In genomic region chr2:182915369-182916326, GRCh38 we compare ENCODE assay signal across 11 cellular contexts. TPM values are rescaled to one million over a fixed set of nuclear protein-coding genes. Genes with fewer than 3 reads are reported as not detected.
DNase-seq lines count a peak whose midpoint lies in the region; ATAC-seq, FAIRE-seq and TF ChIP-seq lines count a peak whose summit lies in the region.
"Had no signal": no experiment of that assay in that cellular context is flagged by ENCODE, and none has a peak within 500 bp of the region (broad histone marks: within the 10 kb centered on the region; RNA-seq: fewer than 3 reads in every experiment).

No MANE protein-coding gene starts in this region.

- no peaks in the 10 kb centered on the region for H3K79me2 ChIP-seq in hepatocyte

- H3K27ac ChIP-seq in A549 = peak overlapping the region in 1 of 2 experiments; percentile 67; a peak in 2 of 6 replicates
- peak overlapping the region in 4 of 5 donors; percentile 29 to 83 (median 54) for H3K27ac ChIP-seq in adrenal gland
- peak overlapping the region; percentile 45 for H3K27ac ChIP-seq in hepatocyte
- H3K27ac ChIP-seq: C4-2B had no signal

- TF ChIP-seq POLR2A in A549 (IDR thresholded peaks at IDR 0.05; ENCODE audit: low read length) = no peak
- TF ChIP-seq POLR2A in adrenal gland (IDR thresholded peaks at IDR 0.05) = no peak

- H3K4me2 ChIP-seq in A549 (peak overlapping the region; percentile 50), hepatocyte (no peak overlapping the region)

- H3K9me2 ChIP-seq in hepatocyte (replicated peaks; ENCODE audit: insufficient read depth) = no peaks in the 10 kb centered on the region

- no peaks in the 10 kb centered on the region for H3K36me3 ChIP-seq in adrenal gland (replicated peaks in 1 of 2)
- H3K36me3 ChIP-seq in hepatocyte (replicated peaks; ENCODE audit: insufficient read depth, low read depth) = no peaks in the 10 kb centered on the region

- TF ChIP-seq EP300 in A549 (IDR thresholded peaks at IDR 0.05) = no peak

- H3K9me3 ChIP-seq in A549 (no peaks in the 10 kb centered on the region), adrenal gland (replicated peaks in 1 of 3) (no peaks in the 10 kb centered on the region), hepatocyte (ENCODE audit: low read depth) (no peaks in the 10 kb centered on the region)

- CTCF ChIA-PET in A549 (lab: Yijun Ruan, JAX) = interaction anchor here (0.6 to 1.7 kb wide), 4 partner anchors 10 to 65 kb away, joined by 3 to 7 read pairs (median 4); no protein-coding TSS in a partner anchor

- 82% methylated on average over 6 of the region's 6 CpGs for WGBS in A549 (ENCODE audit: missing lambda C conversion rate)
- WGBS in adrenal gland, 4 donors = 41 to 58% (median 46%) methylated on average over 5 to 6 of the region's 6 CpGs
- WGBS in hepatocyte (ENCODE audit: low lambda C conversion rate, missing lambda C conversion rate) = 78% methylated on average over 5 of the region's 6 CpGs

- H3K4me1 ChIP-seq in A549 = peaks cover 32% of the 10 kb centered on the region
- peaks cover 0 to 7% of the 10 kb centered on the region in 2 donors for H3K4me1 ChIP-seq in adrenal gland (replicated peaks in 1 of 2)
- no peaks in the 10 kb centered on the region for H3K4me1 ChIP-seq in hepatocyte (ENCODE audit: insufficient read depth)

- no peak for TF ChIP-seq RAD21 in A549 (conservative IDR thresholded peaks at IDR 0.05 in 1 of 2, IDR thresholded peaks at IDR 0.05 in 1 of 2)

- no peak for FAIRE-seq in A549 (lab: Jason Lieb, UNC)

- H2AFZ ChIP-seq in hepatocyte = no peak overlapping the region

- H3K27me3 ChIP-seq in adrenal gland = no peaks in the 10 kb centered on the region
- H3K27me3 ChIP-seq in hepatocyte = no peaks in the 10 kb centered on the region

- H4K20me1 ChIP-seq in hepatocyte (ENCODE audit: insufficient read depth, poor library complexity, severe bottlenecking) = no peaks in the 10 kb centered on the region

- POLR2A ChIA-PET in A549 (lab: Yijun Ruan, JAX) = interaction anchor here (0.6 kb wide), 1 partner anchor 9 kb away, joined by 3 read pairs; no protein-coding TSS in a partner anchor

- DNase-seq in A549 (ENCODE audit: low read depth in 1 of 2, low spot score in 1 of 2) (peak in 1 of 2 experiments; percentile 6), HS-27A (ENCODE audit: low read depth) (peak; percentile 54), adrenal gland (peak in 5 of 7 donors; percentile 29 to 45 (median 37)), hepatocyte (ENCODE audit: low spot score) (peak; percentile 35), activated gamma-delta T cell (lab: John Stamatoyannopoulos, UW) (no peak), NK-92 (lab: John Stamatoyannopoulos, UW; ENCODE audit: unreplicated experiment) (no peak)
- DNase-seq: NCI-H1048, T-helper 2 cell had no signal

- ATAC-seq in A549 = peak; percentile 67 to 75
- no peak for ATAC-seq in activated CD4-positive, CD25-positive, alpha-beta regulatory T cell treated with anti-CD3 and anti-CD28 coated beads, Interleukin-2, amount 50 U/mL, for 24 hours
- ATAC-seq in GM21381 (IDR thresholded peaks at IDR 0.05; ENCODE audit: unreplicated experiment) = no peak

- TF ChIP-seq CTCF in A549 (IDR thresholded peaks at IDR 0.05) = no peak
- peak in 1 of 6 experiments; percentile 31 for TF ChIP-seq CTCF in adrenal gland (IDR thresholded peaks at IDR 0.05)
- no peak for TF ChIP-seq CTCF in hepatocyte (IDR thresholded peaks at IDR 0.05; ENCODE audit: poor library complexity)

- H3K4me3 ChIP-seq in A549 = no peak overlapping the region
- no peak overlapping the region for H3K4me3 ChIP-seq in adrenal gland
- no peak overlapping the region for H3K4me3 ChIP-seq in hepatocyte

- intact Hi-C loops in adrenal gland (cut with DNase I) = no loop called here

TF ChIP-seq in A549, 52 proteins besides CTCF, POLR2A, EP300 and RAD21:
- TF ChIP-seq RCOR1 (IDR thresholded peaks at IDR 0.05; ENCODE audit: low read depth, low read length) = no peak
- no peak for TF ChIP-seq JUNB (IDR thresholded peaks at IDR 0.05)
- no peak for TF ChIP-seq FOSL2 (IDR thresholded peaks at IDR 0.05)
- peak; percentile 60 for TF ChIP-seq FOSL2 (CRISPR knock-in tag; IDR thresholded peaks at IDR 0.05)
- no peak for TF ChIP-seq PHF8 (IDR thresholded peaks at IDR 0.05; ENCODE audit: borderline replicate concordance, low read depth)

RNA-seq across cellular contexts. Expression of gene FRZB, which starts 49.2 kb away (rescaled TPM):
- polyA plus RNA-seq in A549 (2011; rRNA removed) (0.04 and 0.06 TPM in 2 replicates), A549 (2017; fragmentation: RNase III; extraction: RNeasy Plus Mini Kit Qiagen cat#74134 plus additional on column Dnase treatment) (0.03 to 0.04 TPM in 2 of 3 replicates, not detected in the other), adrenal gland (1 to 10 TPM; 1.9 to 2.5 (median 2.2) TPM), hepatocyte (375 and 534 TPM in 2 replicates)
- polyA plus RNA-seq in A549 (2012; cell fraction: cytosol; rRNA removed) = 0.01 TPM in 2 replicates
- 0.05 and 0.06 TPM in 2 replicates for polyA plus RNA-seq in A549 (2012; cell fraction: nucleus; rRNA removed)
- not detected in 2 replicates for polyA minus RNA-seq in A549 (2011; rRNA and poly(A)+ RNA removed)
- total RNA-seq in adrenal gland (1 to 10 TPM in 5 of 8 donors, under 1 TPM in 3; 0.30 to 1.9 (median 1.3) TPM), hepatocyte (72.9 and 118 TPM in 2 replicates)

Comparison
In these comparisons a context has a peak if more than half of its experiments do, and no peak if none do; other contexts are left out.
1. ATAC-seq: peak in A549 (2 of 2); none in activated CD4-positive, CD25-positive, alpha-beta regulatory T cell treated with anti-CD3 and anti-CD28 coated beads, Interleukin-2, amount 50 U/mL, for 24 hours (0 of 2) and GM21381 (single experiment).
2. DNase-seq: peak in HS-27A (single experiment), adrenal gland (5 of 7) and hepatocyte (single experiment); none in activated gamma-delta T cell (single experiment) and NK-92 (single experiment).
3. RNA of gene FRZB, which starts 49.2 kb away (polyA plus RNA-seq): 375 to 534 TPM in hepatocyte; 1.9 to 2.5 TPM in adrenal gland and 0.01 to 0.06 TPM in A549; every median in the first group is over 100 times any median in the second.